1 cellular context compared by ENCODE assay signal in genomic region chr10:80110986-80111385, GRCh38.
TF ChIP-seq lines count a peak whose summit lies in the region.

No MANE protein-coding gene starts in this region.

TF ChIP-seq in HepG2, 621 proteins besides CTCF, POLR2A, EP300 and RAD21 (continued from another document and continues in another):
- TF ChIP-seq MYPOP (CRISPR knock-in tag; IDR thresholded peaks at IDR 0.05) (no peak), TBL1XR1 (IDR thresholded peaks at IDR 0.05; ENCODE audit: borderline replicate concordance, low read length, partially characterized antibody) (no peak), BRCA1 (CRISPR knock-in tag; IDR thresholded peaks at IDR 0.05) (no peak), ZNF143 (CRISPR knock-in tag; IDR thresholded peaks at IDR 0.05) (no peak), ZNF660 (CRISPR knock-in tag; IDR thresholded peaks at IDR 0.05; ENCODE audit: borderline replicate concordance, low read depth) (no peak), ZFP82 (CRISPR knock-in tag; IDR thresholded peaks at IDR 0.05; ENCODE audit: borderline replicate concordance) (no peak), PHF20 (CRISPR knock-in tag; IDR thresholded peaks at IDR 0.05) (no peak), RBAK (CRISPR knock-in tag; IDR thresholded peaks at IDR 0.05) (no peak), ZNF615 (CRISPR knock-in tag; IDR thresholded peaks at IDR 0.05; ENCODE audit: borderline replicate concordance) (no peak), SOX5 (CRISPR knock-in tag; IDR thresholded peaks at IDR 0.05; ENCODE audit: borderline replicate concordance) (0 out of 2 replicates have a peak, but pooled peaks have one; percentile 22), ZNF891 (CRISPR knock-in tag; IDR thresholded peaks at IDR 0.05) (no peak), TBX2 (CRISPR knock-in tag; IDR thresholded peaks at IDR 0.05; ENCODE audit: borderline replicate concordance) (peak; percentile 35; the same call in 1 of the 2 replicates), ZUFSP (CRISPR knock-in tag; IDR thresholded peaks at IDR 0.05; ENCODE audit: borderline replicate concordance) (no peak), RNF219 (CRISPR knock-in tag; IDR thresholded peaks at IDR 0.05) (no peak), SMAD9 (CRISPR knock-in tag; IDR thresholded peaks at IDR 0.05) (no peak), RXRB (CRISPR knock-in tag; IDR thresholded peaks at IDR 0.05; ENCODE audit: borderline replicate concordance) (peak; percentile 78), ZFYVE20 (CRISPR knock-in tag; IDR thresholded peaks at IDR 0.05; ENCODE audit: borderline replicate concordance, low read depth) (no peak), GATAD2A (CRISPR knock-in tag; IDR thresholded peaks at IDR 0.05) (peak; percentile 59), RXRA (CRISPR knock-in tag; IDR thresholded peaks at IDR 0.05) (no peak; the same call in 1 of the 2 replicates), BATF2 (CRISPR knock-in tag; IDR thresholded peaks at IDR 0.05) (no peak), ZNF772 (CRISPR knock-in tag; IDR thresholded peaks at IDR 0.05) (no peak), HNF4G (IDR thresholded peaks at IDR 0.05; ENCODE audit: borderline replicate concordance, low read depth, low read length) (peak; percentile 21; the same call in 1 of the 2 replicates), HNF4G (CRISPR knock-in tag; IDR thresholded peaks at IDR 0.05; ENCODE audit: borderline replicate concordance, low read depth) (no peak), ATF1 (CRISPR knock-in tag; IDR thresholded peaks at IDR 0.05) (no peak), TGIF2 (CRISPR knock-in tag; IDR thresholded peaks at IDR 0.05) (no peak), MED1 (CRISPR knock-in tag; IDR thresholded peaks at IDR 0.05) (0 out of 2 replicates have a peak, but pooled peaks have one; percentile 27), THAP8 (CRISPR knock-in tag; IDR thresholded peaks at IDR 0.05; ENCODE audit: borderline replicate concordance) (no peak), PPARG (CRISPR knock-in tag; conservative IDR thresholded peaks at IDR 0.05) (peak; percentile 95), SMARCE1 (IDR thresholded peaks at IDR 0.05; ENCODE audit: borderline replicate concordance) (no peak), STAT6 (CRISPR knock-in tag; IDR thresholded peaks at IDR 0.05; ENCODE audit: borderline replicate concordance) (no peak), ZSCAN31 (CRISPR knock-in tag; IDR thresholded peaks at IDR 0.05; ENCODE audit: low read depth) (no peak), ZNF616 (CRISPR knock-in tag; IDR thresholded peaks at IDR 0.05; ENCODE audit: low read depth) (no peak), KMT2B (CRISPR knock-in tag; IDR thresholded peaks at IDR 0.05) (no peak), TRIM24 (CRISPR knock-in tag; IDR thresholded peaks at IDR 0.05) (no peak), REST (IDR thresholded peaks at IDR 0.05; ENCODE audit: borderline replicate concordance in 1 of 2, low read depth in 1 of 2, low read length in 2 of 2) (no peak), ZNF142 (CRISPR knock-in tag; IDR thresholded peaks at IDR 0.05) (no peak), ATF5 (CRISPR knock-in tag; IDR thresholded peaks at IDR 0.05; ENCODE audit: low read depth) (no peak), HDAC6 (IDR thresholded peaks at IDR 0.05; ENCODE audit: low read depth, low read length) (no peak), ZNF207 (IDR thresholded peaks at IDR 0.05; ENCODE audit: borderline replicate concordance) (no peak), ZNF12 (CRISPR knock-in tag; IDR thresholded peaks at IDR 0.05) (no peak), ZNF879 (CRISPR knock-in tag; IDR thresholded peaks at IDR 0.05) (no peak), ASH2L (IDR thresholded peaks at IDR 0.05; ENCODE audit: insufficient read length, low read depth, low read length) (no peak), ZNF496 (CRISPR knock-in tag; IDR thresholded peaks at IDR 0.05; ENCODE audit: insufficient replicate concordance) (no peak), TP53 (CRISPR knock-in tag; conservative IDR thresholded peaks at IDR 0.05) (no peak), MIXL1 (CRISPR knock-in tag; IDR thresholded peaks at IDR 0.05) (peak; percentile 32; the same call in 1 of the 2 replicates), THYN1 (CRISPR knock-in tag; IDR thresholded peaks at IDR 0.05; ENCODE audit: borderline replicate concordance, low read depth) (no peak), SMAD1 (CRISPR knock-in tag; IDR thresholded peaks at IDR 0.05; ENCODE audit: borderline replicate concordance, low read depth) (no peak), ZNF235 (CRISPR knock-in tag; IDR thresholded peaks at IDR 0.05; ENCODE audit: borderline replicate concordance) (no peak), NR2F1 (CRISPR knock-in tag; IDR thresholded peaks at IDR 0.05) (no peak)
